11 cellular contexts compared by ENCODE assay signal in the genomic region with DNA sequence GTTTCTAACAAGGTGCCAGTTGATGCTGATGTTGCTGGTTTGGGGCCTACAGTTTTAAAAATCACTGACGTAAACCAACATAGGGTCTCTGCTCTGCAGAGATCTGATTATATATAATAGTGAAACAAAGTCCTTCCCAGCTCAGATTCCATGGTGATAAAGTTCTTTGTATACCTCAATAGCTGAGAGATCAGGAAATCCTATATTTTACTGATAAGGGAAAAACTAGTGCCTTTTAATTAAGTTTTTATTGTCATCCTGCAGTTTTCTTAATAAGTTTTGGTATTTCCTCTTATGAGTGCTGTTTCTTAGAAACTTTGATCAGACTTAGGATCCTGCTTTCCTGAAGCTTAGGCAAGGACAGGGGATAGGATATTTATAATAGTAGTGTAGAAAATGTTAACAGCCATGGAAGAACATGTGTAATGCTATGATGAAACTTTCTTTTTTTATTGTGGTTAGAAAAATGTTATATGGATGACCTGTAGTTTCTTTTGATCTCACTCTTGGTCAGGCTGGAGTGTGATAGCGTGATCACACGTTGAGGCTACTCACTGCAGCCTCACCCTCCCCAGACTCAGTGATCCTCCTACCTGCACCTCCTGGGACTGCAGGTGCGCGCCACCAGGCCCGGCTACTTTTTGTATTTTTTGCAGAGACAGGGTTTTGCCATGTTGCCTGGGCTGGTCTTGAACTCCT. TPM values are rescaled to one million over a fixed set of nuclear protein-coding genes. Genes with fewer than 3 reads are reported as not detected.
A peak's percentile ranks its signal among the peaks of the same experiment; 100 is the strongest.
DNase-seq lines count a peak whose midpoint lies in the region; TF ChIP-seq lines count a peak whose summit lies in the region.
"Had no signal": no experiment of that assay in that cellular context is flagged by ENCODE, and none has a peak within 500 bp of the region (broad histone marks: within the 10 kb centered on the region; RNA-seq: fewer than 3 reads in every experiment).

No MANE protein-coding gene starts in this region.

- H3K9me2 ChIP-seq in DOHH2 (replicated peaks; ENCODE audit: control insufficient read depth, low read length) = no peaks in the 10 kb centered on the region

- no peak overlapping the region for H2AFZ ChIP-seq in ACC112 (ENCODE audit: low read length, unreplicated experiment)

- H3K27me3 ChIP-seq in ACC112 (ENCODE audit: insufficient read depth, low read length) (no peaks in the 10 kb centered on the region), DOHH2 (ENCODE audit: control insufficient read depth, low read length) (no peaks in the 10 kb centered on the region), WERI-Rb-1 (ENCODE audit: insufficient read depth, low read depth, severe bottlenecking) (no peaks in the 10 kb centered on the region), ascending aorta (no peaks in the 10 kb centered on the region)
- H3K27me3 ChIP-seq: upper lobe of right lung had no signal

- H3K79me2 ChIP-seq in ACC112 (ENCODE audit: control insufficient read depth, insufficient read depth, low read length, unreplicated experiment) (peaks cover 90% of the 10 kb centered on the region), DOHH2 (ENCODE audit: control insufficient read depth, low read length) (peaks cover 100% of the 10 kb centered on the region)

- H3K4me1 ChIP-seq in ACC112 (ENCODE audit: control insufficient read depth, insufficient read depth, low read length, unreplicated experiment) = peaks cover 37% of the 10 kb centered on the region
- peaks cover 66% of the 10 kb centered on the region for H3K4me1 ChIP-seq in DOHH2 (ENCODE audit: control insufficient read depth, low read length)
- peaks cover 0 to 7% of the 10 kb centered on the region in 2 donors for H3K4me1 ChIP-seq in ascending aorta

- TF ChIP-seq CTCF in DOHH2 (IDR thresholded peaks at IDR 0.05; ENCODE audit: low read depth, low read length, poor library complexity, severe bottlenecking) = no peak
- TF ChIP-seq CTCF in WERI-Rb-1 (IDR thresholded peaks at IDR 0.05; ENCODE audit: low read depth, low read length) = peak; percentile 19; the same call in 1 of the 2 replicates
- TF ChIP-seq CTCF in fibroblast of the aortic adventitia (IDR thresholded peaks at IDR 0.05; ENCODE audit: insufficient read depth, low read length) = peak; percentile 31
- TF ChIP-seq CTCF in ascending aorta (IDR thresholded peaks at IDR 0.05) = no peak
- no peak for TF ChIP-seq CTCF in coronary artery (IDR thresholded peaks at IDR 0.05)

- H4K20me1 ChIP-seq in DOHH2 (ENCODE audit: control insufficient read depth, insufficient read depth, low read depth, low read length) = peaks cover 44% of the 10 kb centered on the region

- no peak overlapping the region for H3K4me3 ChIP-seq in ACC112 (ENCODE audit: low read depth, low read length)
- H3K4me3 ChIP-seq in DOHH2 (ENCODE audit: low read length) = peak overlapping the region; percentile 17; the same call in 1 of the 2 replicates
- H3K4me3 ChIP-seq in WERI-Rb-1 (ENCODE audit: low read depth, low read length) = no peak overlapping the region
- H3K4me3 ChIP-seq in fibroblast of the aortic adventitia (ENCODE audit: low read depth, low read length) = no peak overlapping the region
- no peak overlapping the region for H3K4me3 ChIP-seq in ascending aorta
- no peak overlapping the region for H3K4me3 ChIP-seq in coronary artery
- H3K4me3 ChIP-seq: mucosa of descending colon, upper lobe of right lung had no signal

- no peaks in the 10 kb centered on the region for H3K9me3 ChIP-seq in DOHH2 (ENCODE audit: control insufficient read depth, insufficient read depth, low read length)
- H3K9me3 ChIP-seq in WERI-Rb-1 (ENCODE audit: severe bottlenecking) = no peaks in the 10 kb centered on the region
- no peaks in the 10 kb centered on the region for H3K9me3 ChIP-seq in ascending aorta
- H3K9me3 ChIP-seq: mucosa of descending colon, upper lobe of right lung had no signal

- H3F3A ChIP-seq in DOHH2 (ENCODE audit: control insufficient read depth, insufficient read depth) = peaks cover 40% of the 10 kb centered on the region

- intact Hi-C loops in ascending aorta (cut with DNase I) = no loop called here

- DNase-seq in WERI-Rb-1 = no peak
- DNase-seq in fibroblast of the aortic adventitia (ENCODE audit: low read depth) = peak; percentile 5
- DNase-seq in NCI-H524 (lab: John Stamatoyannopoulos, UW) = no peak
- no peak for DNase-seq in ascending aorta (ENCODE audit: low spot score in 2 of 2)
- no peak for DNase-seq in coronary artery (ENCODE audit: low spot score)
- DNase-seq in LoVo (ENCODE audit: low spot score) = no peak
- DNase-seq: anterior cingulate cortex, mucosa of descending colon, upper lobe of right lung had no signal

- H3K36me3 ChIP-seq in ACC112 (ENCODE audit: insufficient read depth, low read length) (peaks cover 5% of the 10 kb centered on the region), DOHH2 (ENCODE audit: control insufficient read depth, low read length) (peaks cover 70% of the 10 kb centered on the region), WERI-Rb-1 (peaks cover 66% of the 10 kb centered on the region), ascending aorta (peaks cover 0 to 16% of the 10 kb centered on the region in 2 donors)

- H3K27ac ChIP-seq in ACC112 (ENCODE audit: low read depth, low read length) (peak overlapping the region; percentile 1; the same call in 1 of the 2 replicates), DOHH2 (ENCODE audit: low read depth, low read length) (peak overlapping the region; percentile 8; the same call in 1 of the 2 replicates), WERI-Rb-1 (no peak overlapping the region), ascending aorta (no peak overlapping the region), coronary artery (no peak overlapping the region)
- H3K27ac ChIP-seq: upper lobe of right lung had no signal

- peak overlapping the region; percentile 53 for H3K4me2 ChIP-seq in DOHH2 (ENCODE audit: low read length)

RNA-seq across cellular contexts. Expression of gene CAPRIN1, which starts 14.1 kb away (rescaled TPM):
- total RNA-seq in fibroblast of the aortic adventitia (ENCODE audit: low replicate concordance) (188 and 295 TPM in 2 replicates), ascending aorta (155 TPM)

RNA-seq across cellular contexts. Expression of gene NAT10, which starts 39.8 kb away (rescaled TPM):
- 27.3 and 29.3 TPM in 2 replicates for total RNA-seq in fibroblast of the aortic adventitia (ENCODE audit: low replicate concordance)
- total RNA-seq in ascending aorta = 11.3 TPM

Comparison
In these comparisons a context has a peak if more than half of its experiments do, and no peak if none do; other contexts are left out.
1. H3K27ac ChIP-seq: peak in ACC112 (single experiment) and DOHH2 (single experiment); none in WERI-Rb-1 (single experiment), ascending aorta (0 of 2) and coronary artery (0 of 2).
2. CTCF ChIP-seq: peak in WERI-Rb-1 (single experiment) and fibroblast of the aortic adventitia (single experiment); none in DOHH2 (single experiment), ascending aorta (0 of 3) and coronary artery (single experiment).